Comparison of ENCODE assay signal across 25 cellular contexts in the genomic region with DNA sequence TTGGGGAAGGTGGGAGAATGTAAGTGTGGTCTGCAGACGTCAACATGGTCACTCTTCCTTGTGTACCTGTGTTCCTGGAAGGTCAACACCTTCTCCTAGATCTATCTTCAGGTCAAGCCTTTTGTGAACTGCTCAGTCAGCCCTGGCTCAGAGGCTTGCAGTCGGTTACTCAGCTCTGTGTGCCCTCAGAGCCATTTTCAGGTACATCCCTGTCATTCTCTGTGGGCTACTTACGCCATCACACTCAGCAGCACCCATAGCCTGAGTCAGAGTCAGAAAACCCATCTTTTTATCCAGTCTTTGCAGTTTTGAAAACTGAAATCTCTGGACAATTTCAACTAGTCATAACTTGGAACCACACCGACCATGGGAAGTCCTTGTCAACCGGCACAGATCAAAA. TPM values are rescaled to one million over a fixed set of nuclear protein-coding genes. Genes with fewer than 3 reads are reported as not detected.
"Had no signal": no experiment of that assay in that cellular context is flagged by ENCODE, and none has a peak within 500 bp of the region (broad histone marks: within the 10 kb centered on the region; RNA-seq: fewer than 3 reads in every experiment).

No MANE protein-coding gene starts in this region.

- H3K4me3 Mint-ChIP-seq: activated B cell treated with CpG ODN at 0.5 μM for 24 hours; activated CD8-positive, alpha-beta T cell treated with anti-CD3 and anti-CD28 coated beads for 36 hours; activated T-cell treated with anti-CD3 and anti-CD28 coated beads, Interleukin-2, amount 50 U/mL, for 24 hours; activated T-helper 1 cell treated with anti-CD3 and anti-CD28 coated beads, Interleukin-12 subunit alpha, Interleukin-12 subunit beta, Interleukin-2, Interleukin-4 antibody, amounts not matched to agents 30 ng/mL and 10 ng/mL and 1 ng/mL, durations not matched to agents 14 hours and 24 hours and 36 hours; T-helper 17 cell had no signal

- DNase-seq: activated B cell treated with CpG ODN at 0.5 μM for 24 hours; activated CD8-positive, alpha-beta T cell treated with anti-CD3 and anti-CD28 coated beads for 36 hours; activated naive CD4-positive, alpha-beta T cell treated with Interleukin-2 at 50 U/mL for 16 hours; activated T-cell treated with anti-CD3 and anti-CD28 coated beads, Interleukin-2, amount 50 U/mL, for 24 hours; amygdala; cerebellar nuclear complex; Kasumi-1; KBM-7; MV-4-11; NCI-H1105; NCI-H1436; NCI-H1694 treated with DMSO at 0.1 percent for 48 hours; NCI-H2029 treated with DMSO at 0.1 percent for 48 hours; NCI-H345; NCI-H510A treated with DMSO at 0.1 percent for 48 hours; NCI-H69; NK-92 treated with Interleukin-12 subunit alpha and Interleukin-12 subunit beta, amount 100 ng/mL, for 24 hours; PC-3; SHP77 treated with DMSO at 0.1 percent for 48 hours; T-helper 17 cell; T1000 had no signal

- H3K9me3 Mint-ChIP-seq: activated B cell treated with CpG ODN at 0.5 μM for 24 hours; activated CD8-positive, alpha-beta T cell treated with anti-CD3 and anti-CD28 coated beads for 36 hours; activated naive CD4-positive, alpha-beta T cell treated with anti-CD3 and anti-CD28 coated beads, Interleukin-2, amount 50 U/mL, for 72 hours; activated T-cell treated with anti-CD3 and anti-CD28 coated beads, Interleukin-2, amount 50 U/mL, for 24 hours; activated T-helper 1 cell treated with anti-CD3 and anti-CD28 coated beads, Interleukin-12 subunit alpha, Interleukin-12 subunit beta, Interleukin-2, Interleukin-4 antibody, amounts not matched to agents 30 ng/mL and 10 ng/mL and 1 ng/mL, durations not matched to agents 14 hours and 24 hours and 36 hours had no signal

- H3K4me1 Mint-ChIP-seq: activated B cell treated with CpG ODN at 0.5 μM for 24 hours, T-helper 17 cell had no signal

- ATAC-seq: activated CD8-positive, alpha-beta T cell treated with anti-CD3 and anti-CD28 coated beads for 36 hours; PC-3; T-helper 17 cell had no signal

- H3K27ac Mint-ChIP-seq: activated B cell treated with CpG ODN at 0.5 μM for 24 hours; activated CD8-positive, alpha-beta T cell treated with anti-CD3 and anti-CD28 coated beads for 36 hours; activated naive CD4-positive, alpha-beta T cell treated with anti-CD3 and anti-CD28 coated beads, Interleukin-2, amount 50 U/mL, for 72 hours; activated T-cell treated with anti-CD3 and anti-CD28 coated beads, Interleukin-2, amount 50 U/mL, for 24 hours; activated T-helper 1 cell treated with anti-CD3 and anti-CD28 coated beads, Interleukin-12 subunit alpha, Interleukin-12 subunit beta, Interleukin-2, Interleukin-4 antibody, amounts not matched to agents 30 ng/mL and 10 ng/mL and 1 ng/mL, durations not matched to agents 14 hours and 24 hours and 36 hours; T-helper 17 cell had no signal

- H3K36me3 Mint-ChIP-seq: activated naive CD4-positive, alpha-beta T cell treated with anti-CD3 and anti-CD28 coated beads, Interleukin-2, amount 50 U/mL, for 72 hours had no signal

RNA-seq across cellular contexts. Expression of a gene that starts 35.3 kb away (rescaled TPM):
- total RNA-seq: activated B cell treated with CpG ODN at 0.5 μM for 24 hours; activated CD8-positive, alpha-beta T cell treated with anti-CD3 and anti-CD28 coated beads for 36 hours; activated T-helper 1 cell treated with anti-CD3 and anti-CD28 coated beads, Interleukin-12 subunit alpha, Interleukin-12 subunit beta, Interleukin-2, Interleukin-4 antibody, amounts not matched to agents 30 ng/mL and 10 ng/mL and 1 ng/mL, durations not matched to agents 14 hours and 24 hours and 36 hours; cardiac septum; PC-3; SK-MEL-5; T-helper 17 cell had no signal

RNA-seq across cellular contexts. Expression of a gene that starts 49.6 kb away (rescaled TPM):
- total RNA-seq: activated B cell treated with CpG ODN at 0.5 μM for 24 hours; activated CD8-positive, alpha-beta T cell treated with anti-CD3 and anti-CD28 coated beads for 36 hours; activated naive CD4-positive, alpha-beta T cell treated with anti-CD3 and anti-CD28 coated beads, Interleukin-2, amount 50 U/mL, for 72 hours; activated T-helper 1 cell treated with anti-CD3 and anti-CD28 coated beads, Interleukin-12 subunit alpha, Interleukin-12 subunit beta, Interleukin-2, Interleukin-4 antibody, amounts not matched to agents 30 ng/mL and 10 ng/mL and 1 ng/mL, durations not matched to agents 14 hours and 24 hours and 36 hours; cardiac septum; PC-3; SK-MEL-5; T-helper 17 cell had no signal
